In genomic region chr1:3746389-3746783, GRCh38 we compare ENCODE assay signal across 9 cellular contexts. TPM values are rescaled to one million over a fixed set of nuclear protein-coding genes. Genes with fewer than 3 reads are reported as not detected.
DNase-seq lines count a peak whose midpoint lies in the region; TF ChIP-seq lines count a peak whose summit lies in the region.
"Had no signal": no experiment of that assay in that cellular context is flagged by ENCODE, and none has a peak within 500 bp of the region (broad histone marks: within the 10 kb centered on the region; RNA-seq: fewer than 3 reads in every experiment).

No MANE protein-coding gene starts in this region.

- no peak for TF ChIP-seq CTCF in astrocyte of the cerebellum (IDR thresholded peaks at IDR 0.05; ENCODE audit: low read depth, low read length, missing control alignments)
- TF ChIP-seq CTCF in type B pancreatic cell (conservative IDR thresholded peaks at IDR 0.05) = no peak

- POLR2A ChIA-PET in activated CD4-positive, alpha-beta T cell treated with anti-CD3 and anti-CD28 coated beads, Interleukin-2, amount 10 ng/mL, durations not matched to agents 7 days and 5 days (lab: Charles Lee) = no interaction called here

- peak overlapping the region; percentile 69 for H3K4me3 ChIP-seq in astrocyte of the cerebellum (ENCODE audit: low read depth, low read length)

- DNase-seq in activated CD4-positive, alpha-beta T cell treated with anti-CD3 and anti-CD28 coated beads, Interleukin-2, amount 10 ng/mL, durations not matched to agents 7 days and 5 days = no peak
- no peak for DNase-seq in activated CD4-positive, alpha-beta T cell treated with anti-CD3 and anti-CD28 coated beads for 48 hours
- DNase-seq in astrocyte of the cerebellum (ENCODE audit: low read depth) (no peak), left kidney (ENCODE audit: low read depth, low spot score) (peak; percentile 48), type B pancreatic cell (ENCODE audit: extremely low spot score, unreplicated experiment) (no peak), HuH-7 (ENCODE audit: low spot score) (no peak), mesenteric fat pad (ENCODE audit: low spot score) (no peak), AG20443 (ENCODE audit: low spot score) (no peak)

- peaks cover 27% of the 10 kb centered on the region for H3K4me1 Mint-ChIP-seq in activated CD4-positive, alpha-beta T cell treated with anti-CD3 and anti-CD28 coated beads, Interleukin-2, amount 10 ng/mL, durations not matched to agents 7 days and 5 days
- peaks cover 12% of the 10 kb centered on the region for H3K4me1 Mint-ChIP-seq in type B pancreatic cell (ENCODE audit: unreplicated experiment)

- peaks cover 3% of the 10 kb centered on the region for H3K27me3 Mint-ChIP-seq in activated CD4-positive, alpha-beta T cell treated with anti-CD3 and anti-CD28 coated beads, Interleukin-2, amount 10 ng/mL, durations not matched to agents 7 days and 5 days
- H3K27me3 Mint-ChIP-seq in type B pancreatic cell = peaks cover 19% of the 10 kb centered on the region

- no peaks in the 10 kb centered on the region for H3K9me3 Mint-ChIP-seq in activated CD4-positive, alpha-beta T cell treated with anti-CD3 and anti-CD28 coated beads, Interleukin-2, amount 10 ng/mL, durations not matched to agents 7 days and 5 days
- H3K9me3 Mint-ChIP-seq in type B pancreatic cell = no peaks in the 10 kb centered on the region

- no peaks in the 10 kb centered on the region for H3K36me3 Mint-ChIP-seq in activated CD4-positive, alpha-beta T cell treated with anti-CD3 and anti-CD28 coated beads, Interleukin-2, amount 10 ng/mL, durations not matched to agents 7 days and 5 days (ENCODE audit: low read depth)
- H3K36me3 Mint-ChIP-seq in type B pancreatic cell = peaks cover 3% of the 10 kb centered on the region

- H3K4me3 Mint-ChIP-seq in activated CD4-positive, alpha-beta T cell treated with anti-CD3 and anti-CD28 coated beads, Interleukin-2, amount 10 ng/mL, durations not matched to agents 7 days and 5 days = peak overlapping the region; percentile 72
- H3K4me3 Mint-ChIP-seq in type B pancreatic cell = peak overlapping the region; percentile 91

- peak overlapping the region; percentile 73 for H3K27ac Mint-ChIP-seq in activated CD4-positive, alpha-beta T cell treated with anti-CD3 and anti-CD28 coated beads, Interleukin-2, amount 10 ng/mL, durations not matched to agents 7 days and 5 days
- H3K27ac Mint-ChIP-seq in type B pancreatic cell = no peak overlapping the region

- CTCF ChIA-PET in activated CD4-positive, alpha-beta T cell treated with anti-CD3 and anti-CD28 coated beads, Interleukin-2, amount 10 ng/mL, durations not matched to agents 7 days and 5 days (lab: Charles Lee) = interaction anchor here (0.9 kb wide), 1 partner anchor 22 kb away, joined by 3 read pairs; no protein-coding TSS in a partner anchor

- in situ Hi-C loops in astrocyte of the cerebellum (cut with HindIII; ENCODE audit: low sequenced_read_pairs) = no loop called here

RNA-seq across cellular contexts. Expression of gene CCDC27, which starts 5.9 kb away (rescaled TPM):
- not detected for total RNA-seq in activated CD4-positive, alpha-beta T cell treated with anti-CD3 and anti-CD28 coated beads, Interleukin-2, amount 10 ng/mL, durations not matched to agents 7 days and 5 days
- not detected in 2 replicates for total RNA-seq in type B pancreatic cell (ENCODE audit: low replicate concordance)
- total RNA-seq in mesenteric fat pad = not detected
- total RNA-seq: subcutaneous adipose tissue had no signal

RNA-seq across cellular contexts. Expression of gene SMIM1, which starts 26.2 kb away (rescaled TPM):
- total RNA-seq in activated CD4-positive, alpha-beta T cell treated with anti-CD3 and anti-CD28 coated beads, Interleukin-2, amount 10 ng/mL, durations not matched to agents 7 days and 5 days = under 1 TPM in 1 of 2 experiments, not detected in 1; 0.71 TPM
- 10.8 and 15.1 TPM in 2 replicates for total RNA-seq in type B pancreatic cell (ENCODE audit: low replicate concordance)
- total RNA-seq in mesenteric fat pad = 3.7 TPM

RNA-seq across cellular contexts. Expression of gene LRRC47, which starts 49.9 kb away (rescaled TPM):
- 10 to 100 TPM; 37.7 to 42.7 TPM for total RNA-seq in activated CD4-positive, alpha-beta T cell treated with anti-CD3 and anti-CD28 coated beads, Interleukin-2, amount 10 ng/mL, durations not matched to agents 7 days and 5 days
- total RNA-seq in type B pancreatic cell (ENCODE audit: low replicate concordance) = 53.5 and 56.5 TPM in 2 replicates
- total RNA-seq in mesenteric fat pad = 38.7 TPM
